ENCODE assay signal across 36 cellular contexts in the genomic region with DNA sequence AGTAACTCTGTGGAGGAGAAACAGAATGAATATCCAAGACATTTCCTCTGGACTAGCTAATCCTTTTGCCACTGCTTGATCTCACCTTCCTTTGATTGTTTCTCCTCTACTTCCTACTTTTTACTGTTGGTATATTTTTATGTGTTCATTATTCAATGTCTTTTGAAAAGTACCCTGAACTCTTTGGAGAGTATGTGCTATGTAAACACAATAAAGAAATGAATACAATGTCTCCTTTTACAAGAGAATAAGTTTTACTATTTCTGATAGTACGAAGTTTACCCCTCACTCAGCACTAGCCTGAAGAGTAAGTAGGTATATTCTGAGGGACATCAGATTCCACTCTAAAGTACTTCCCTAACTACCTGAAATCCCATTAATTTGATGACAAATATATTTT. TPM values are rescaled to one million over a fixed set of nuclear protein-coding genes. Genes with fewer than 3 reads are reported as not detected.
"Had no signal": no experiment of that assay in that cellular context is flagged by ENCODE, and none has a peak within 500 bp of the region (broad histone marks: within the 10 kb centered on the region; RNA-seq: fewer than 3 reads in every experiment).

No MANE protein-coding gene starts in this region.

- H3K4me3 Mint-ChIP-seq: activated B cell treated with CpG ODN at 0.5 μM for 24 hours; activated CD4-positive, alpha-beta memory T cell treated with anti-CD3 and anti-CD28 coated beads for 36 hours; activated CD4-positive, alpha-beta T cell treated with anti-CD3 and anti-CD28 coated beads, Interleukin-2, amount 10 ng/mL, durations not matched to agents 24 days and 14 days; activated CD8-positive, alpha-beta T cell treated with anti-CD3 and anti-CD28 coated beads for 36 hours; activated naive CD4-positive, alpha-beta T cell treated with anti-CD3 and anti-CD28 coated beads, Interleukin-2, amount 10 ng/mL, durations not matched to agents 7 days and 5 days; activated naive CD4-positive, alpha-beta T cell treated with anti-CD3 and anti-CD28 coated beads, Interleukin-2, amount 50 U/mL, for 24 hours; activated naive CD8-positive, alpha-beta T cell; activated T-cell treated with anti-CD3 and anti-CD28 coated beads, Interleukin-2, amount 50 U/mL, for 24 hours; T-helper 1 cell treated with Interleukin-12 subunit alpha and Interleukin-12 subunit beta and Interleukin-4 antibody, amounts not matched to agents 30 μg/mL and 1 μg/mL, for 36 hours; T-helper 2 cell treated with Interferon-gamma antibody and Interleukin-4, amounts not matched to agents 5 μg/mL and 100 μg/mL, for 36 hours had no signal

- H3K9me3 ChIP-seq: adrenal gland, body of pancreas, breast epithelium had no signal

- H3K4me3 ChIP-seq: adrenal gland, body of pancreas, breast epithelium had no signal

- ATAC-seq: activated CD8-positive, alpha-beta T cell treated with anti-CD3 and anti-CD28 coated beads for 36 hours; body of pancreas had no signal

- H3K9me3 Mint-ChIP-seq: activated B cell treated with CpG ODN at 0.5 μM for 24 hours; activated CD4-positive, alpha-beta memory T cell treated with anti-CD3 and anti-CD28 coated beads for 36 hours; activated CD4-positive, alpha-beta T cell treated with anti-CD3 and anti-CD28 coated beads, Interleukin-2, amount 10 ng/mL, durations not matched to agents 24 days and 14 days; activated CD8-positive, alpha-beta T cell treated with anti-CD3 and anti-CD28 coated beads for 36 hours; activated naive CD4-positive, alpha-beta T cell treated with anti-CD3 and anti-CD28 coated beads, Interleukin-2, amount 10 ng/mL, durations not matched to agents 7 days and 5 days; activated naive CD4-positive, alpha-beta T cell treated with anti-CD3 and anti-CD28 coated beads, Interleukin-2, amount 50 U/mL, for 24 hours; activated T-cell treated with anti-CD3 and anti-CD28 coated beads, Interleukin-2, amount 50 U/mL, for 24 hours; activated T-helper 2 cell treated with anti-CD3 and anti-CD28 coated beads, Interferon-gamma antibody, Interleukin-2, Interleukin-4, amounts not matched to agents 10 μg/mL and 5 μg/mL and 100 μg/mL, durations not matched to agents 14 hours and 24 hours and 36 hours; T-helper 1 cell treated with Interleukin-12 subunit alpha and Interleukin-12 subunit beta and Interleukin-4 antibody, amounts not matched to agents 30 μg/mL and 1 μg/mL, for 36 hours; T-helper 2 cell treated with Interferon-gamma antibody and Interleukin-4, amounts not matched to agents 5 μg/mL and 100 μg/mL, for 36 hours had no signal

- DNase-seq: activated B cell treated with CpG ODN at 0.5 μM for 24 hours; activated CD4-positive, alpha-beta memory T cell treated with anti-CD3 and anti-CD28 coated beads for 36 hours; activated CD4-positive, alpha-beta T cell treated with anti-CD3 and anti-CD28 coated beads for 4 hours; activated CD4-positive, alpha-beta T cell treated with anti-CD3 and anti-CD28 coated beads, Interleukin-2, amount 10 ng/mL, durations not matched to agents 24 days and 14 days; activated CD4-positive, alpha-beta T cell treated with anti-CD3 and anti-CD28 coated beads, Interleukin-2, amount 50 U/mL, for 1 hour; activated CD4-positive, alpha-beta T cell treated with anti-CD3 and anti-CD28 coated beads, Interleukin-2, amount 50 U/mL, for 4 hours; activated CD4-positive, CD25-positive, alpha-beta regulatory T cell treated with anti-CD3 and anti-CD28 coated beads, Interleukin-2, amount 50 U/mL, for 72 hours; activated CD8-positive, alpha-beta memory T cell treated with anti-CD3 and anti-CD28 coated beads, Interleukin-2, amount 50 U/mL, for 4 hours; activated CD8-positive, alpha-beta T cell treated with anti-CD3 and anti-CD28 coated beads for 36 hours; activated effector memory CD4-positive, alpha-beta T cell treated with Interleukin-2 at 50 U/mL for 16 hours; activated gamma-delta T cell; activated naive CD4-positive, alpha-beta T cell treated with anti-CD3 and anti-CD28 coated beads, Interleukin-2, amount 10 ng/mL, durations not matched to agents 7 days and 5 days; activated naive CD4-positive, alpha-beta T cell treated with Interleukin-2 at 50 U/mL for 16 hours; activated T-cell treated with anti-CD3 and anti-CD28 coated beads, Interleukin-2, amount 50 U/mL, for 24 hours; activated T-cell treated with anti-CD3 and anti-CD28 coated beads, Interleukin-2, amount 50 U/mL, for 48 hours; adrenal gland; amniotic stem cell; aorta; body of pancreas; brain microvascular endothelial cell; central memory CD4-positive, alpha-beta T cell; T-helper 1 cell; T-helper 2 cell; T-helper 9 cell had no signal

- H3K27me3 ChIP-seq: adrenal gland, body of pancreas, brain microvascular endothelial cell had no signal

- H3K4me1 Mint-ChIP-seq: activated B cell treated with CpG ODN at 0.5 μM for 24 hours; activated CD4-positive, alpha-beta T cell treated with anti-CD3 and anti-CD28 coated beads, Interleukin-2, amount 10 ng/mL, durations not matched to agents 24 days and 14 days; activated naive CD4-positive, alpha-beta T cell treated with anti-CD3 and anti-CD28 coated beads, Interleukin-2, amount 10 ng/mL, durations not matched to agents 7 days and 5 days; activated naive CD4-positive, alpha-beta T cell treated with anti-CD3 and anti-CD28 coated beads, Interleukin-2, amount 50 U/mL, for 24 hours had no signal

- H3K4me1 ChIP-seq: adrenal gland, body of pancreas, breast epithelium had no signal

- H3K27me3 Mint-ChIP-seq: activated B cell treated with CpG ODN at 0.5 μM for 24 hours; activated CD4-positive, alpha-beta memory T cell treated with anti-CD3 and anti-CD28 coated beads for 36 hours; activated CD4-positive, alpha-beta T cell treated with anti-CD3 and anti-CD28 coated beads, Interleukin-2, amount 10 ng/mL, durations not matched to agents 24 days and 14 days; activated CD8-positive, alpha-beta T cell treated with anti-CD3 and anti-CD28 coated beads for 36 hours; activated naive CD4-positive, alpha-beta T cell treated with anti-CD3 and anti-CD28 coated beads, Interleukin-2, amount 10 ng/mL, durations not matched to agents 7 days and 5 days; activated naive CD4-positive, alpha-beta T cell treated with anti-CD3 and anti-CD28 coated beads, Interleukin-2, amount 50 U/mL, for 24 hours; activated naive CD8-positive, alpha-beta T cell had no signal

- FAIRE-seq: TTC549 had no signal

- H3K27ac Mint-ChIP-seq: activated B cell treated with CpG ODN at 0.5 μM for 24 hours; activated CD4-positive, alpha-beta memory T cell treated with anti-CD3 and anti-CD28 coated beads for 36 hours; activated CD4-positive, alpha-beta T cell treated with anti-CD3 and anti-CD28 coated beads, Interleukin-2, amount 10 ng/mL, durations not matched to agents 24 days and 14 days; activated CD8-positive, alpha-beta T cell treated with anti-CD3 and anti-CD28 coated beads for 36 hours; activated naive CD4-positive, alpha-beta T cell treated with anti-CD3 and anti-CD28 coated beads, Interleukin-2, amount 10 ng/mL, durations not matched to agents 7 days and 5 days; activated naive CD4-positive, alpha-beta T cell treated with anti-CD3 and anti-CD28 coated beads, Interleukin-2, amount 50 U/mL, for 24 hours; activated naive CD8-positive, alpha-beta T cell; activated T-cell treated with anti-CD3 and anti-CD28 coated beads, Interleukin-2, amount 50 U/mL, for 24 hours; activated T-helper 2 cell treated with anti-CD3 and anti-CD28 coated beads, Interferon-gamma antibody, Interleukin-2, Interleukin-4, amounts not matched to agents 10 μg/mL and 5 μg/mL and 100 μg/mL, durations not matched to agents 14 hours and 24 hours and 36 hours; T-helper 1 cell treated with Interleukin-12 subunit alpha and Interleukin-12 subunit beta and Interleukin-4 antibody, amounts not matched to agents 30 μg/mL and 1 μg/mL, for 36 hours; T-helper 2 cell treated with Interferon-gamma antibody and Interleukin-4, amounts not matched to agents 5 μg/mL and 100 μg/mL, for 36 hours had no signal

- H3K27ac ChIP-seq: adrenal gland, body of pancreas, brain microvascular endothelial cell, breast epithelium, VCaP had no signal

- H3K36me3 ChIP-seq: brain microvascular endothelial cell, breast epithelium had no signal

RNA-seq across cellular contexts. Expression of a gene that starts 19.9 kb away (rescaled TPM):
- total RNA-seq: activated B cell treated with CpG ODN at 0.5 μM for 24 hours; activated CD4-positive, alpha-beta memory T cell treated with anti-CD3 and anti-CD28 coated beads for 36 hours; activated CD4-positive, alpha-beta T cell treated with anti-CD3 and anti-CD28 coated beads, Interleukin-2, amount 10 ng/mL, durations not matched to agents 24 days and 14 days; activated CD8-positive, alpha-beta memory T cell treated with anti-CD3 and anti-CD28 coated beads for 36 hours; activated CD8-positive, alpha-beta T cell treated with anti-CD3 and anti-CD28 coated beads for 36 hours; activated T-helper 2 cell treated with anti-CD3 and anti-CD28 coated beads, Interferon-gamma antibody, Interleukin-2, Interleukin-4, amounts not matched to agents 10 μg/mL and 5 μg/mL and 100 μg/mL, durations not matched to agents 14 hours and 24 hours and 36 hours; aorta; cardiac septum; cerebellum had no signal
- polyA plus RNA-seq: aorta had no signal

RNA-seq across cellular contexts. Expression of a gene that starts 36.9 kb away (rescaled TPM):
- total RNA-seq: activated B cell treated with CpG ODN at 0.5 μM for 24 hours; activated CD4-positive, alpha-beta memory T cell treated with anti-CD3 and anti-CD28 coated beads for 36 hours; activated CD4-positive, alpha-beta T cell treated with anti-CD3 and anti-CD28 coated beads, Interleukin-2, amount 10 ng/mL, durations not matched to agents 24 days and 14 days; activated CD8-positive, alpha-beta memory T cell treated with anti-CD3 and anti-CD28 coated beads for 36 hours; activated CD8-positive, alpha-beta T cell treated with anti-CD3 and anti-CD28 coated beads for 36 hours; activated T-helper 2 cell treated with anti-CD3 and anti-CD28 coated beads, Interferon-gamma antibody, Interleukin-2, Interleukin-4, amounts not matched to agents 10 μg/mL and 5 μg/mL and 100 μg/mL, durations not matched to agents 14 hours and 24 hours and 36 hours; aorta; astrocyte; body of pancreas; cardiac septum; cerebellum had no signal
- polyA plus RNA-seq: aorta had no signal
